ENCODE assay signal across 9 cellular contexts in the genomic region with DNA sequence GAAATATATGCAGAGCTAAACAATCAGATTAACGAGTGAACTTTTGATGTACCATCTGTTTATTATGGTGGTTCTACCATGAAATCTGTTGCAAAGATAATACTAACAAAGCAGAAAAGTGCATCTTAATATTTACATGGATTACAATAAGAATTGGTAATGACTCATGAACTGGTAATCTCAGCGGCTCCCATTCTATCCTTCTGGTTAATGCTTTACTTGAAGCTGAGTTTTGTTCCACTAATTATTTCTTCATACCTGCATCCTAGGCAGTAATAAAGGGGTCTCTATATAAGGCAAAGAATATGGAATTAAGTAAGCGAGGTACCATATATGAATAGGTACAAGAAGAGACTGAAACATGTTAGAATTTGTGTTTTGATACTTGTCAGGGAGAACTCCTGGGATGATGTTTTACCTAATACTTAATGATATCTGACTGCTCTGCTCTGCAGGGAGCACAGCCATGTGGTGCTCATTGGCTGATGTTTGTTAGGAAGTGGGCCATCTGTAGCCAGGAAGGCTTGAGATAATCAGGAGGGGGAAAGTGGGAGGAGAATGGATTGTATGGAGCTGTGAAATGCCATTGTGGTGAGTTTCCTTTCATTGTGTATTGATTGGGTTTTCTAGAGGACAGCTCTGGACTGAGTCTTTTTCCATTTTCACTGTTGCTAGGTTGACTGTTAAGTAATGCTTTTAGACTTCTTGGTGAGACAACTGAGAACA. TPM values are rescaled to one million over a fixed set of nuclear protein-coding genes. Genes with fewer than 3 reads are reported as not detected.
DNase-seq lines count a peak whose midpoint lies in the region; ATAC-seq and TF ChIP-seq lines count a peak whose summit lies in the region.
"Had no signal": no experiment of that assay in that cellular context is flagged by ENCODE, and none has a peak within 500 bp of the region (broad histone marks: within the 10 kb centered on the region; RNA-seq: fewer than 3 reads in every experiment).

No MANE protein-coding gene starts in this region.

- H3K27ac ChIP-seq in neural progenitor cell: peak overlapping the region; percentile 66

- no peaks in the 10 kb centered on the region for H3K27me3 Mint-ChIP-seq in neural progenitor cell (ENCODE audit: insufficient read depth, low read depth)
- H3K27me3 Mint-ChIP-seq: naive thymus-derived CD4-positive, alpha-beta T cell had no signal

- H3K36me3 Mint-ChIP-seq in neural progenitor cell: peaks cover 28% of the 10 kb centered on the region

- peaks cover 44% of the 10 kb centered on the region for H4K20me1 ChIP-seq in neural progenitor cell (ENCODE audit: low read depth)

- peaks cover 9% of the 10 kb centered on the region for H3K36me3 ChIP-seq in neural progenitor cell

- H3K4me3 ChIP-seq in epithelial cell of proximal tubule (ENCODE audit: low read depth, low read length): no peak overlapping the region
- H3K4me3 ChIP-seq in neural progenitor cell: no peak overlapping the region

- no peaks in the 10 kb centered on the region for H3K9me3 ChIP-seq in neural progenitor cell (ENCODE audit: low read depth)

- H3K79me2 ChIP-seq in neural progenitor cell (ENCODE audit: low read depth): peaks cover 95% of the 10 kb centered on the region

- DNase-seq in G401 (ENCODE audit: low spot score): peak; percentile 40
- peak; percentile 96 for DNase-seq in NCI-H82 (lab: John Stamatoyannopoulos, UW)
- peak; percentile 77 for DNase-seq in epithelial cell of proximal tubule (ENCODE audit: low read depth)
- DNase-seq in neural progenitor cell (ENCODE audit: low spot score): peak; percentile 77
- no peak for DNase-seq in DMS79 treated with DMSO at 0.1 percent for 48 hours (lab: John Stamatoyannopoulos, UW)
- DNase-seq in activated CD4-positive, alpha-beta T cell treated with anti-CD3 and anti-CD28 coated beads for 48 hours: no peak
- DNase-seq: activated gamma-delta T cell; naive thymus-derived CD4-positive, alpha-beta T cell had no signal

- H3K9ac ChIP-seq in neural progenitor cell: no peak overlapping the region

- H3K27ac Mint-ChIP-seq in neural progenitor cell: peak overlapping the region; percentile 94
- H3K27ac Mint-ChIP-seq: naive thymus-derived CD4-positive, alpha-beta T cell had no signal

- in situ Hi-C loops in G401 (cut with HindIII; ENCODE audit: low sequenced_read_pairs): no loop called here

- H3K4me3 Mint-ChIP-seq in neural progenitor cell: no peak overlapping the region
- H3K4me3 Mint-ChIP-seq: naive thymus-derived CD4-positive, alpha-beta T cell had no signal

- peaks cover 29% of the 10 kb centered on the region for H3K4me1 ChIP-seq in neural progenitor cell

- peak overlapping the region; percentile 61 for H3K4me2 ChIP-seq in neural progenitor cell

- H3K27me3 ChIP-seq in neural progenitor cell: no peaks in the 10 kb centered on the region

- no peak for ATAC-seq in HG02588 (IDR thresholded peaks at IDR 0.05; ENCODE audit: unreplicated experiment)
- ATAC-seq: naive thymus-derived CD4-positive, alpha-beta T cell had no signal

- peaks cover 13% of the 10 kb centered on the region for H3K9me3 Mint-ChIP-seq in neural progenitor cell

- peaks cover 16% of the 10 kb centered on the region for H3K4me1 Mint-ChIP-seq in neural progenitor cell

- peaks cover 22% of the 10 kb centered on the region for H3F3A ChIP-seq in neural progenitor cell (ENCODE audit: low read depth)

- no peak overlapping the region for H2AFZ ChIP-seq in neural progenitor cell (replicated peaks)

- no peak for TF ChIP-seq CTCF in epithelial cell of proximal tubule (conservative IDR thresholded peaks at IDR 0.05; ENCODE audit: low read depth, low read length)
- no peak for TF ChIP-seq CTCF in neural progenitor cell (IDR thresholded peaks at IDR 0.05)

RNA-seq across cellular contexts. Expression of a gene that starts 52.6 kb away (rescaled TPM):
- 12.3 and 12.4 TPM in 2 replicates for total RNA-seq in G401 (2014; rRNA removed; shearing (Covaris generic))
- 0.72 and 1.8 TPM in 2 replicates for total RNA-seq in epithelial cell of proximal tubule
- 57.2 and 101 TPM in 2 replicates for total RNA-seq in neural progenitor cell (ENCODE audit: low replicate concordance)

Comparison
In these comparisons a context has a peak if more than half of its experiments do, and no peak if none do; other contexts are left out.
1. DNase-seq: peak in G401 (single experiment), NCI-H82 (single experiment), epithelial cell of proximal tubule (single experiment) and neural progenitor cell (single experiment); none in DMS79 treated with DMSO at 0.1 percent for 48 hours (single experiment) and activated CD4-positive, alpha-beta T cell treated with anti-CD3 and anti-CD28 coated beads for 48 hours (single experiment).